In the genomic region with DNA sequence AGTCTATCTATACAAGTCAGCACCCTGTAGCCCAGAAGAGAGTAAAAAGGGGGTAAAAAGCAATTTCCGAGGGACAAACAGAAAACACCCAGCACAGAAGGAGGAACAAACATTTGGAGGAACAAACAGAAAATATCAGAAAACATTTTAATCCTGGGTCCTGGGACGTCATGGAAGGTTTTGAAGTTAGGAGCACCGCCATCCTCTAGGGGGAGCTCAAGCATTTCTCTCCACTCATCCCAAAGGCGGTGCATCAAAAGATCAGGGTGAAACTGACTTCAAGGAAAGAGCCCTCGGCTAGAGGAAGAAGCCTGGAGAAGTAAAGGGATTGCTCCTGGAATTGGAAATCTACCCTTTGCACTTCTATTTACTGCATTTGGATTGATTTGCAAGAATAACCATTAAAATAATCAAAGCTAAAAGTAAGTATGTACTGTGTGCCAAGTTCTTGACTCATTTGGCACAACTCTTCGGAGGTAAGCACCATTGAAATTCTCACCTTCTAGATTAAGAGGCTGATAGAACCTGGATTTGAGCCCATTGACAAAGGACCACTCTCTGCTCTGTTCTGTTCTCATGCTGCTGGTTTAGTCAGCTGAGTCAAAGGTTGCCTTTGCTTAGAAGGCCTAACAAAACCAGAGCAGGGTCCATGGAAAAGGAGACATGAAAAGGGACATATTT, we compare ENCODE assay signal across 9 cellular contexts. TPM values are rescaled to one million over a fixed set of nuclear protein-coding genes. Genes with fewer than 3 reads are reported as not detected.
A peak's percentile ranks its signal among the peaks of the same experiment; 100 is the strongest.
DNase-seq lines count a peak whose midpoint lies in the region; ATAC-seq and TF ChIP-seq lines count a peak whose summit lies in the region.
"Had no signal": no experiment of that assay in that cellular context is flagged by ENCODE, and none has a peak within 500 bp of the region (broad histone marks: within the 10 kb centered on the region; RNA-seq: fewer than 3 reads in every experiment).

No MANE protein-coding gene starts in this region.

- intact Hi-C loops in CD8-positive, alpha-beta T cell (cut with DNase I, micrococcal nuclease): loop anchor here (1.0 to 10.0 kb wide), 12 partner anchors 314 to 1812 kb away; no protein-coding TSS in a partner anchor
- intact Hi-C loops in dendritic cell treated with granulocyte-macrophage colony-stimulating factor and Interleukin-4, amounts not matched to agents 40 ng/mL and 50 ng/mL, for 4 days (cut with micrococcal nuclease): loop anchor here (5.0 kb wide), 1 partner anchor 1309 kb away; no protein-coding TSS in a partner anchor

- H3K36me3 Mint-ChIP-seq in CD8-positive, alpha-beta T cell: no peaks in the 10 kb centered on the region
- no peaks in the 10 kb centered on the region for H3K36me3 Mint-ChIP-seq in activated CD4-positive, alpha-beta T cell treated with anti-CD3 and anti-CD28 coated beads, Interleukin-2, amount 10 ng/mL, durations not matched to agents 7 days and 5 days (ENCODE audit: low read depth)
- no peaks in the 10 kb centered on the region for H3K36me3 Mint-ChIP-seq in dendritic cell treated with granulocyte-macrophage colony-stimulating factor and Interleukin-4, amounts not matched to agents 40 ng/mL and 50 ng/mL, for 4 days (ENCODE audit: low read depth)

- no peak overlapping the region for H3K4me3 ChIP-seq in CD8-positive, alpha-beta T cell (ENCODE audit: low read depth, low read length)
- no peak overlapping the region for H3K4me3 ChIP-seq in lung

- DNase-seq in CD8-positive, alpha-beta T cell: peak; percentile 32 to 73 (median 51)
- DNase-seq in NCI-H524 treated with DMSO at 0.1 percent for 48 hours (lab: John Stamatoyannopoulos, UW): peak; percentile 22
- DNase-seq in activated CD4-positive, alpha-beta T cell treated with anti-CD3 and anti-CD28 coated beads, Interleukin-2, amount 10 ng/mL, durations not matched to agents 7 days and 5 days: peak; percentile 78
- DNase-seq in lung (ENCODE audit: low spot score): peak; percentile 74
- DNase-seq in stimulated activated CD8-positive, alpha-beta memory T cell treated with anti-CD3 and anti-CD28 coated beads, Interleukin-4, amount 100 ng/mL, for 24 hours (ENCODE audit: low read depth): peak; percentile 37

- H3K9me3 ChIP-seq in CD8-positive, alpha-beta T cell (ENCODE audit: low read length): no peaks in the 10 kb centered on the region
- no peaks in the 10 kb centered on the region for H3K9me3 ChIP-seq in lung (ENCODE audit: control insufficient read depth in 2 of 2, insufficient read depth in 1 of 2, low read length in 1 of 2)

- H3K27me3 Mint-ChIP-seq in CD8-positive, alpha-beta T cell (ENCODE audit: low read depth): peaks cover 2% of the 10 kb centered on the region
- no peaks in the 10 kb centered on the region for H3K27me3 Mint-ChIP-seq in activated CD4-positive, alpha-beta T cell treated with anti-CD3 and anti-CD28 coated beads, Interleukin-2, amount 10 ng/mL, durations not matched to agents 7 days and 5 days
- peaks cover 1% of the 10 kb centered on the region for H3K27me3 Mint-ChIP-seq in dendritic cell treated with granulocyte-macrophage colony-stimulating factor and Interleukin-4, amounts not matched to agents 40 ng/mL and 50 ng/mL, for 4 days
- H3K27me3 Mint-ChIP-seq: IgD-negative memory B cell had no signal

- no peak overlapping the region for H3K4me3 Mint-ChIP-seq in CD8-positive, alpha-beta T cell
- no peak overlapping the region for H3K4me3 Mint-ChIP-seq in activated CD4-positive, alpha-beta T cell treated with anti-CD3 and anti-CD28 coated beads, Interleukin-2, amount 10 ng/mL, durations not matched to agents 7 days and 5 days
- no peak overlapping the region for H3K4me3 Mint-ChIP-seq in dendritic cell treated with granulocyte-macrophage colony-stimulating factor and Interleukin-4, amounts not matched to agents 40 ng/mL and 50 ng/mL, for 4 days
- H3K4me3 Mint-ChIP-seq: IgD-negative memory B cell had no signal

- TF ChIP-seq CTCF in CD8-positive, alpha-beta T cell (IDR thresholded peaks at IDR 0.05): peak; percentile 90
- peak; percentile 86 for TF ChIP-seq CTCF in lung (IDR thresholded peaks at IDR 0.05; ENCODE audit: control extremely low read depth, extremely low read depth)

- peaks cover 4% of the 10 kb centered on the region for H3K4me1 Mint-ChIP-seq in CD8-positive, alpha-beta T cell (ENCODE audit: low read depth)
- H3K4me1 Mint-ChIP-seq in activated CD4-positive, alpha-beta T cell treated with anti-CD3 and anti-CD28 coated beads, Interleukin-2, amount 10 ng/mL, durations not matched to agents 7 days and 5 days: peaks cover 3% of the 10 kb centered on the region
- peaks cover 30% of the 10 kb centered on the region for H3K4me1 Mint-ChIP-seq in dendritic cell treated with granulocyte-macrophage colony-stimulating factor and Interleukin-4, amounts not matched to agents 40 ng/mL and 50 ng/mL, for 4 days (ENCODE audit: low read depth)

- H3K9me3 Mint-ChIP-seq in CD8-positive, alpha-beta T cell: no peaks in the 10 kb centered on the region
- no peaks in the 10 kb centered on the region for H3K9me3 Mint-ChIP-seq in activated CD4-positive, alpha-beta T cell treated with anti-CD3 and anti-CD28 coated beads, Interleukin-2, amount 10 ng/mL, durations not matched to agents 7 days and 5 days
- H3K9me3 Mint-ChIP-seq in dendritic cell treated with granulocyte-macrophage colony-stimulating factor and Interleukin-4, amounts not matched to agents 40 ng/mL and 50 ng/mL, for 4 days: no peaks in the 10 kb centered on the region
- H3K9me3 Mint-ChIP-seq: IgD-negative memory B cell had no signal

- no peaks in the 10 kb centered on the region for H3K27me3 ChIP-seq in CD8-positive, alpha-beta T cell (ENCODE audit: insufficient read depth, low read length)
- no peaks in the 10 kb centered on the region for H3K27me3 ChIP-seq in lung (ENCODE audit: control insufficient read depth, insufficient read depth)

- peak; percentile 83 for ATAC-seq in CD8-positive, alpha-beta T cell
- ATAC-seq in GM19395 (IDR thresholded peaks at IDR 0.05; ENCODE audit: unreplicated experiment): peak; percentile 80
- peak; percentile 71 for ATAC-seq in HG03442 (IDR thresholded peaks at IDR 0.05; ENCODE audit: unreplicated experiment)
- peak; percentile 81 for ATAC-seq in lung (ENCODE audit: insufficient read depth, low FRiP score)

- no peaks in the 10 kb centered on the region for H3K4me1 ChIP-seq in CD8-positive, alpha-beta T cell (ENCODE audit: insufficient read depth, low read length)
- peaks cover 0 to 8% of the 10 kb centered on the region in 2 donors for H3K4me1 ChIP-seq in lung (ENCODE audit: control insufficient read depth in 2 of 2, insufficient read depth in 2 of 2, low read length in 2 of 2)

- no peaks in the 10 kb centered on the region for H3K36me3 ChIP-seq in CD8-positive, alpha-beta T cell (ENCODE audit: insufficient read depth, low read length)
- H3K36me3 ChIP-seq in lung (ENCODE audit: control insufficient read depth in 2 of 2, insufficient read depth in 2 of 2, low read length in 2 of 2): peaks cover 0 to 1% of the 10 kb centered on the region in 2 donors

- no peak overlapping the region for H3K27ac Mint-ChIP-seq in CD8-positive, alpha-beta T cell
- H3K27ac Mint-ChIP-seq in activated CD4-positive, alpha-beta T cell treated with anti-CD3 and anti-CD28 coated beads, Interleukin-2, amount 10 ng/mL, durations not matched to agents 7 days and 5 days: peak overlapping the region; percentile 15
- peak overlapping the region; percentile 4 for H3K27ac Mint-ChIP-seq in dendritic cell treated with granulocyte-macrophage colony-stimulating factor and Interleukin-4, amounts not matched to agents 40 ng/mL and 50 ng/mL, for 4 days

- CTCF ChIA-PET in CD8-positive, alpha-beta T cell (lab: Charles Lee): interaction anchor here (0.7 to 3.4 kb wide), 38 partner anchors 9 to 1398 kb away, joined by 3 to 74 read pairs (median 4); a partner anchor contains a TSS
- CTCF ChIA-PET in activated CD4-positive, alpha-beta T cell treated with anti-CD3 and anti-CD28 coated beads, Interleukin-2, amount 10 ng/mL, durations not matched to agents 7 days and 5 days (lab: Charles Lee): interaction anchor here (0.6 to 2.7 kb wide), 10 partner anchors 9 to 574 kb away, joined by 3 to 11 read pairs (median 4); no protein-coding TSS in a partner anchor

- 14 to 17% methylated on average over 6 of the region's 6 CpGs for WGBS in lung, 2 donors

- H3K27ac ChIP-seq in CD8-positive, alpha-beta T cell (ENCODE audit: low read depth, low read length): no peak overlapping the region
- H3K27ac ChIP-seq in lung (ENCODE audit: low read depth in 1 of 2, low read length in 1 of 2): no peak overlapping the region

- POLR2A ChIA-PET in CD8-positive, alpha-beta T cell (lab: Charles Lee): no interaction called here
- POLR2A ChIA-PET in activated CD4-positive, alpha-beta T cell treated with anti-CD3 and anti-CD28 coated beads, Interleukin-2, amount 10 ng/mL, durations not matched to agents 7 days and 5 days (lab: Charles Lee): no interaction called here

RNA-seq across cellular contexts. Expression of a gene that starts 17.2 kb away (rescaled TPM):
- total RNA-seq in CD8-positive, alpha-beta T cell: 10 to 100 TPM in 1 of 2 experiments, 1 to 10 TPM in 1; 9.3 to 14.2 TPM
- 10 to 100 TPM; 33.2 to 41.0 TPM for total RNA-seq in activated CD4-positive, alpha-beta T cell treated with anti-CD3 and anti-CD28 coated beads, Interleukin-2, amount 10 ng/mL, durations not matched to agents 7 days and 5 days
- total RNA-seq in lung: 10 to 100 TPM; 12.5 to 32.6 TPM
- 1 to 10 TPM; 6.9 to 9.3 TPM for polyA plus RNA-seq in lung

RNA-seq across cellular contexts. Expression of a gene that starts 18.5 kb away (rescaled TPM):
- 1 to 10 TPM; 4.6 to 5.3 TPM for total RNA-seq in CD8-positive, alpha-beta T cell
- total RNA-seq in activated CD4-positive, alpha-beta T cell treated with anti-CD3 and anti-CD28 coated beads, Interleukin-2, amount 10 ng/mL, durations not matched to agents 7 days and 5 days: 10 to 100 TPM; 12.2 to 13.3 TPM
- 10 to 100 TPM in 1 of 2 donors, 1 to 10 TPM in 1; 9.6 to 16.0 TPM for total RNA-seq in lung
- polyA plus RNA-seq in lung: 1 to 10 TPM; 3.0 to 4.3 TPM

Comparison
In these comparisons a context has a peak if more than half of its experiments do, and no peak if none do; other contexts are left out.
1. DNase-seq: peak in every context shown above with its lines; median percentile 78 in activated CD4-positive, alpha-beta T cell treated with anti-CD3 and anti-CD28 coated beads, Interleukin-2, amount 10 ng/mL, durations not matched to agents 7 days and 5 days; 74 in lung; 51 in CD8-positive, alpha-beta T cell; 37 in stimulated activated CD8-positive, alpha-beta memory T cell treated with anti-CD3 and anti-CD28 coated beads, Interleukin-4, amount 100 ng/mL, for 24 hours; 22 in NCI-H524 treated with DMSO at 0.1 percent for 48 hours.